1 cellular context compared by ENCODE assay signal in genomic region chr13:110503037-110503901, GRCh38.
TF ChIP-seq lines count a peak whose summit lies in the region.

No MANE protein-coding gene starts in this region.

TF ChIP-seq in IMR-90, 13 proteins besides CTCF, POLR2A, EP300 and RAD21:
- TF ChIP-seq ELK1 (IDR thresholded peaks at IDR 0.05; ENCODE audit: borderline replicate concordance, low read depth, low read length) (no peak), SMC3 (IDR thresholded peaks at IDR 0.05; ENCODE audit: low read depth, low read length) (no peak), MAZ (IDR thresholded peaks at IDR 0.05; ENCODE audit: borderline replicate concordance, low read depth, low read length) (no peak), FOS (IDR thresholded peaks at IDR 0.05; ENCODE audit: low read depth, low read length) (no peak), BHLHE40 (IDR thresholded peaks at IDR 0.05; ENCODE audit: low read depth, low read length) (no peak), NFE2L2 (IDR thresholded peaks at IDR 0.05; ENCODE audit: low read depth, low read length) (no peak), CHD1 (IDR thresholded peaks at IDR 0.05; ENCODE audit: low read depth, low read length) (no peak), CEBPB (IDR thresholded peaks at IDR 0.05; ENCODE audit: low read depth, low read length) (no peak), RCOR1 (IDR thresholded peaks at IDR 0.05; ENCODE audit: insufficient replicate concordance, low read length) (no peak), USF2 (IDR thresholded peaks at IDR 0.05; ENCODE audit: low read depth, low read length) (no peak), RFX5 (IDR thresholded peaks at IDR 0.05; ENCODE audit: low read depth, low read length) (no peak)
